Comparison of ENCODE assay signal across 1 cellular context in the genomic region with DNA sequence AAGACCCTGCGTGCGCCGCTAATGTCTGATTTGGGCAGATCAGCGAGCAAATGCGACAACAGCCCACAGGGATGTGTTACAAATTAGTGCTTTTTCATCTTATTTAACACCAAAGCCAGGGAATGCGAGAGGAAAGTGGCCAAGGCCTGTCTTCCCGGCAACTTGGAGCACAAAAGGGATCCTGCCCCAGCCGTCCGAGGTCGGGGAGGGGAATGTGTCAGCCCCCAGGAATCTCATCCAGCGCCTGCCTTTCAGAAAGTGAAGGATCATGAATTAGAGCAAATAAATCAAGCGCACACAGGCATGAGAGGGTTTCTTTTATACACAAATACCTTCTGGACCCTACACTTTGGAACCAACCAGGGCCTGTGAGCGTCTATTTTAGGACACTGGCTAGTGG.
TF ChIP-seq lines count a peak whose summit lies in the region.

No MANE protein-coding gene starts in this region.

TF ChIP-seq in GM23338, 12 proteins besides CTCF, POLR2A, EP300 and RAD21 (continued from another document):
- TF ChIP-seq, protein P1, sequence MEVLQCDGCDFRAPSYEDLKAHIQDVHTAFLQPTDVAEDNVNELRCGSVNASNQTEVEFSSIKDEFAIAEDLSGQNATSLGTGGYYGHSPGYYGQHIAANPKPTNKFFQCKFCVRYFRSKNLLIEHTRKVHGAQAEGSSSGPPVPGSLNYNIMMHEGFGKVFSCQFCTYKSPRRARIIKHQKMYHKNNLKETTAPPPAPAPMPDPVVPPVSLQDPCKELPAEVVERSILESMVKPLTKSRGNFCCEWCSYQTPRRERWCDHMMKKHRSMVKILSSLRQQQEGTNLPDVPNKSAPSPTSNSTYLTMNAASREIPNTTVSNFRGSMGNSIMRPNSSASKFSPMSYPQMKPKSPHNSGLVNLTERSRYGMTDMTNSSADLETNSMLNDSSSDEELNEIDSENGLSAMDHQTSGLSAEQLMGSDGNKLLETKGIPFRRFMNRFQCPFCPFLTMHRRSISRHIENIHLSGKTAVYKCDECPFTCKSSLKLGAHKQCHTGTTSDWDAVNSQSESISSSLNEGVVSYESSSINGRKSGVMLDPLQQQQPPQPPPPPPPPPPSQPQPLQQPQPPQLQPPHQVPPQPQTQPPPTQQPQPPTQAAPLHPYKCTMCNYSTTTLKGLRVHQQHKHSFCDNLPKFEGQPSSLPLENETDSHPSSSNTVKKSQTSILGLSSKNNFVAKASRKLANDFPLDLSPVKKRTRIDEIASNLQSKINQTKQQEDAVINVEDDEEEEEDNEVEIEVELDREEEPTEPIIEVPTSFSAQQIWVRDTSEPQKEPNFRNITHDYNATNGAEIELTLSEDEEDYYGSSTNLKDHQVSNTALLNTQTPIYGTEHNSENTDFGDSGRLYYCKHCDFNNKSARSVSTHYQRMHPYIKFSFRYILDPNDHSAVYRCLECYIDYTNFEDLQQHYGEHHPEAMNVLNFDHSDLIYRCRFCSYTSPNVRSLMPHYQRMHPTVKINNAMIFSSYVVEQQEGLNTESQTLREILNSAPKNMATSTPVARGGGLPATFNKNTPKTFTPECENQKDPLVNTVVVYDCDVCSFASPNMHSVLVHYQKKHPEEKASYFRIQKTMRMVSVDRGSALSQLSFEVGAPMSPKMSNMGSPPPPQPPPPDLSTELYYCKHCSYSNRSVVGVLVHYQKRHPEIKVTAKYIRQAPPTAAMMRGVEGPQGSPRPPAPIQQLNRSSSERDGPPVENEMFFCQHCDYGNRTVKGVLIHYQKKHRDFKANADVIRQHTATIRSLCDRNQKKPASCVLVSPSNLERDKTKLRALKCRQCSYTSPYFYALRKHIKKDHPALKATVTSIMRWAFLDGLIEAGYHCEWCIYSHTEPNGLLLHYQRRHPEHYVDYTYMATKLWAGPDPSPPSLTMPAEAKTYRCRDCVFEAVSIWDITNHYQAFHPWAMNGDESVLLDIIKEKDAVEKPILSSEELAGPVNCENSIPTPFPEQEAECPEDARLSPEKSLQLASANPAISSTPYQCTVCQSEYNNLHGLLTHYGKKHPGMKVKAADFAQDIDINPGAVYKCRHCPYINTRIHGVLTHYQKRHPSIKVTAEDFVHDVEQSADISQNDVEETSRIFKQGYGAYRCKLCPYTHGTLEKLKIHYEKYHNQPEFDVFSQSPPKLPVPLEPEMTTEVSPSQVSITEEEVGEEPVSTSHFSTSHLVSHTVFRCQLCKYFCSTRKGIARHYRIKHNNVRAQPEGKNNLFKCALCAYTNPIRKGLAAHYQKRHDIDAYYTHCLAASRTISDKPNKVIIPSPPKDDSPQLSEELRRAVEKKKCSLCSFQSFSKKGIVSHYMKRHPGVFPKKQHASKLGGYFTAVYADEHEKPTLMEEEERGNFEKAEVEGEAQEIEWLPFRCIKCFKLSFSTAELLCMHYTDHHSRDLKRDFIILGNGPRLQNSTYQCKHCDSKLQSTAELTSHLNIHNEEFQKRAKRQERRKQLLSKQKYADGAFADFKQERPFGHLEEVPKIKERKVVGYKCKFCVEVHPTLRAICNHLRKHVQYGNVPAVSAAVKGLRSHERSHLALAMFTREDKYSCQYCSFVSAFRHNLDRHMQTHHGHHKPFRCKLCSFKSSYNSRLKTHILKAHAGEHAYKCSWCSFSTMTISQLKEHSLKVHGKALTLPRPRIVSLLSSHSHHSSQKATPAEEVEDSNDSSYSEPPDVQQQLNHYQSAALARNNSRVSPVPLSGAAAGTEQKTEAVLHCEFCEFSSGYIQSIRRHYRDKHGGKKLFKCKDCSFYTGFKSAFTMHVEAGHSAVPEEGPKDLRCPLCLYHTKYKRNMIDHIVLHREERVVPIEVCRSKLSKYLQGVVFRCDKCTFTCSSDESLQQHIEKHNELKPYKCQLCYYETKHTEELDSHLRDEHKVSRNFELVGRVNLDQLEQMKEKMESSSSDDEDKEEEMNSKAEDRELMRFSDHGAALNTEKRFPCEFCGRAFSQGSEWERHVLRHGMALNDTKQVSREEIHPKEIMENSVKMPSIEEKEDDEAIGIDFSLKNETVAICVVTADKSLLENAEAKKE (CRISPR knock-in tag; IDR thresholded peaks at IDR 0.05) = no peak
- TF ChIP-seq, protein P2, sequence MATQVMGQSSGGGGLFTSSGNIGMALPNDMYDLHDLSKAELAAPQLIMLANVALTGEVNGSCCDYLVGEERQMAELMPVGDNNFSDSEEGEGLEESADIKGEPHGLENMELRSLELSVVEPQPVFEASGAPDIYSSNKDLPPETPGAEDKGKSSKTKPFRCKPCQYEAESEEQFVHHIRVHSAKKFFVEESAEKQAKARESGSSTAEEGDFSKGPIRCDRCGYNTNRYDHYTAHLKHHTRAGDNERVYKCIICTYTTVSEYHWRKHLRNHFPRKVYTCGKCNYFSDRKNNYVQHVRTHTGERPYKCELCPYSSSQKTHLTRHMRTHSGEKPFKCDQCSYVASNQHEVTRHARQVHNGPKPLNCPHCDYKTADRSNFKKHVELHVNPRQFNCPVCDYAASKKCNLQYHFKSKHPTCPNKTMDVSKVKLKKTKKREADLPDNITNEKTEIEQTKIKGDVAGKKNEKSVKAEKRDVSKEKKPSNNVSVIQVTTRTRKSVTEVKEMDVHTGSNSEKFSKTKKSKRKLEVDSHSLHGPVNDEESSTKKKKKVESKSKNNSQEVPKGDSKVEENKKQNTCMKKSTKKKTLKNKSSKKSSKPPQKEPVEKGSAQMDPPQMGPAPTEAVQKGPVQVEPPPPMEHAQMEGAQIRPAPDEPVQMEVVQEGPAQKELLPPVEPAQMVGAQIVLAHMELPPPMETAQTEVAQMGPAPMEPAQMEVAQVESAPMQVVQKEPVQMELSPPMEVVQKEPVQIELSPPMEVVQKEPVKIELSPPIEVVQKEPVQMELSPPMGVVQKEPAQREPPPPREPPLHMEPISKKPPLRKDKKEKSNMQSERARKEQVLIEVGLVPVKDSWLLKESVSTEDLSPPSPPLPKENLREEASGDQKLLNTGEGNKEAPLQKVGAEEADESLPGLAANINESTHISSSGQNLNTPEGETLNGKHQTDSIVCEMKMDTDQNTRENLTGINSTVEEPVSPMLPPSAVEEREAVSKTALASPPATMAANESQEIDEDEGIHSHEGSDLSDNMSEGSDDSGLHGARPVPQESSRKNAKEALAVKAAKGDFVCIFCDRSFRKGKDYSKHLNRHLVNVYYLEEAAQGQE (IDR thresholded peaks at IDR 0.05; ENCODE audit: unreplicated experiment) = no peak
